Comparison of ENCODE assay signal across 21 cellular contexts in the genomic region with DNA sequence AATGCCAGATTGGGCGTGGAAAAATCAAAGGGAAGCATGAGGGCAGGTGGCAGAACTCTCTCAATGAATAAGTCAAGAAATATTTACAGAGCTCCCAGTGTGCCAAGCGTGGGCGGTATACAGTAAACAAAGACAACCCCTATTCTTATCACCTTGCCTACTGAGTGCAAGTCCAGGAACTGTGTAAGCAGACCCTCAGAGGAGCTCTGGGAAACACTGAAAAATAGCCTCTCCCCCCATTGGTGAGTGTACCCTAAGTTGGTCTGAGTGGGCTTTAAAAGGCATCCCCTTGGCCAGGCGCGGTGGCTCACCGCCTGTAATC. TPM values are rescaled to one million over a fixed set of nuclear protein-coding genes. Genes with fewer than 3 reads are reported as not detected.
DNase-seq lines count a peak whose midpoint lies in the region; ATAC-seq and TF ChIP-seq lines count a peak whose summit lies in the region.
"Had no signal": no experiment of that assay in that cellular context is flagged by ENCODE, and none has a peak within 500 bp of the region (broad histone marks: within the 10 kb centered on the region; RNA-seq: fewer than 3 reads in every experiment).

No MANE protein-coding gene starts in this region.

- no peaks in the 10 kb centered on the region for H3K27me3 Mint-ChIP-seq in MCF 10A (ENCODE audit: insufficient read depth, unreplicated experiment)
- peaks cover 39% of the 10 kb centered on the region for H3K27me3 Mint-ChIP-seq in WTC11 (ENCODE audit: low read depth)
- H3K27me3 Mint-ChIP-seq in mesothelial cell of epicardium (ENCODE audit: low read depth): peaks cover 31% of the 10 kb centered on the region
- peaks cover 28 to 44% of the 10 kb centered on the region in 2 donors for H3K27me3 Mint-ChIP-seq in stimulated activated naive B cell treated with anti-CD40 and anti-IgM and Interleukin-4, amounts not matched to agents 10 μg/mL and 1 μg/mL and 100 μg/mL, for 72 hours

- no peaks in the 10 kb centered on the region for H3K36me3 ChIP-seq in mammary epithelial cell (ENCODE audit: insufficient read depth, low read length)
- H3K36me3 ChIP-seq: HAP-1, lower lobe of right lung, right atrium auricular region, thoracic aorta had no signal

- TF ChIP-seq CTCF in mammary epithelial cell (conservative IDR thresholded peaks at IDR 0.05 in 1 of 2, IDR thresholded peaks at IDR 0.05 in 1 of 2; ENCODE audit: extremely low read depth in 1 of 2, insufficient read depth in 1 of 2, low read depth in 1 of 2, low read length in 2 of 2): no peak
- TF ChIP-seq CTCF in MCF 10A (IDR thresholded peaks at IDR 0.05; ENCODE audit: unreplicated experiment): no peak
- no peak for TF ChIP-seq CTCF in WTC11 (IDR thresholded peaks at IDR 0.05)
- no peak for TF ChIP-seq CTCF in mesothelial cell of epicardium (IDR thresholded peaks at IDR 0.05; ENCODE audit: unreplicated experiment)
- no peak for TF ChIP-seq CTCF in dorsolateral prefrontal cortex (IDR thresholded peaks at IDR 0.05 in 54 of 56, conservative IDR thresholded peaks at IDR 0.05 in 2 of 56; ENCODE audit: low read depth in 1 of 56, partially characterized antibody in 56 of 56)

- no peaks in the 10 kb centered on the region for H3K9me3 ChIP-seq in mammary epithelial cell (replicated peaks; ENCODE audit: insufficient read depth, low read length)
- H3K9me3 ChIP-seq: HAP-1, lower lobe of right lung, right atrium auricular region, thoracic aorta had no signal

- H3K4me3 Mint-ChIP-seq in MCF 10A (ENCODE audit: unreplicated experiment): no peak overlapping the region
- peak overlapping the region; percentile 83 for H3K4me3 Mint-ChIP-seq in WTC11
- peak overlapping the region; percentile 85 for H3K4me3 Mint-ChIP-seq in mesothelial cell of epicardium
- H3K4me3 Mint-ChIP-seq in stimulated activated naive B cell treated with anti-CD40 and anti-IgM and Interleukin-4, amounts not matched to agents 10 μg/mL and 1 μg/mL and 100 μg/mL, for 72 hours: peak overlapping the region; percentile 86 to 90

- POLR2A ChIA-PET in MCF 10A (lab: Yijun Ruan, JAX) (no interaction called here), WTC11 (lab: Charles Lee) (interaction anchor here (1.7 kb wide), 1 partner anchor 50 kb away, joined by 5 read pairs; a partner anchor contains a TSS)

- H3K27ac Mint-ChIP-seq in MCF 10A (ENCODE audit: low read depth, unreplicated experiment) (no peak overlapping the region), WTC11 (no peak overlapping the region), mesothelial cell of epicardium (no peak overlapping the region)
- no peak overlapping the region for H3K27ac Mint-ChIP-seq in stimulated activated naive B cell treated with anti-CD40 and anti-IgM and Interleukin-4, amounts not matched to agents 10 μg/mL and 1 μg/mL and 100 μg/mL, for 72 hours
- H3K27ac Mint-ChIP-seq: activated CD4-positive, alpha-beta T cell treated with anti-CD3 and anti-CD28 coated beads, Interleukin-2, amount 10 ng/mL, durations not matched to agents 24 days and 14 days; natural killer cell treated with Interleukin-12 subunit alpha and Interleukin-12 subunit beta and Interleukin-15 and Interleukin-18, amount 100 ng/mL, for 72 hours had no signal

- peaks cover 11% of the 10 kb centered on the region for H3K4me1 ChIP-seq in mammary epithelial cell (ENCODE audit: insufficient read depth, low read length)
- H3K4me1 ChIP-seq: HAP-1 had no signal

- 85% methylated on average over 6 of the region's 6 CpGs for WGBS in mammary epithelial cell (ENCODE audit: low coverage, missing lambda C conversion rate)

- BruUV-seq in mammary epithelial cell (replicated peaks; lab: Mats Ljungman, UMichigan): no TSS peak
- BruUV-seq in MCF 10A (replicated peaks; lab: Mats Ljungman, UMichigan): no TSS peak

- dilution Hi-C loops in mammary epithelial cell (cut with HindIII; ENCODE audit: low sequenced_read_pairs): no loop called here

- H3K27ac ChIP-seq in mammary epithelial cell (ENCODE audit: insufficient read depth, low read depth, low read length): no peak overlapping the region
- no peak overlapping the region for H3K27ac ChIP-seq in dorsolateral prefrontal cortex
- H3K27ac ChIP-seq: HL-60, lower lobe of right lung, right atrium auricular region, thoracic aorta had no signal

- CTCF ChIA-PET in mammary epithelial cell (lab: Charles Lee; ENCODE audit: low non-redundant PET) (no interaction called here), MCF 10A (lab: Yijun Ruan, JAX) (interaction anchor here (0.7 kb wide), 1 partner anchor 20 kb away, joined by 3 read pairs; no protein-coding TSS in a partner anchor), WTC11 (lab: Charles Lee) (interaction anchor here (1.7 to 2.7 kb wide), 2 partner anchors 20 to 239 kb away, joined by 5 to 14 read pairs; no protein-coding TSS in a partner anchor)

- H3K4me1 Mint-ChIP-seq in MCF 10A (ENCODE audit: insufficient read depth, unreplicated experiment) (no peaks in the 10 kb centered on the region), WTC11 (peaks cover 15% of the 10 kb centered on the region), mesothelial cell of epicardium (peaks cover 8% of the 10 kb centered on the region)
- peaks cover 6 to 16% of the 10 kb centered on the region in 2 donors for H3K4me1 Mint-ChIP-seq in stimulated activated naive B cell treated with anti-CD40 and anti-IgM and Interleukin-4, amounts not matched to agents 10 μg/mL and 1 μg/mL and 100 μg/mL, for 72 hours

- peak overlapping the region; percentile 92 for H2AFZ ChIP-seq in mammary epithelial cell (ENCODE audit: low read depth, low read length)

- H3K36me3 Mint-ChIP-seq in MCF 10A (ENCODE audit: insufficient read depth, unreplicated experiment) (no peaks in the 10 kb centered on the region), WTC11 (no peaks in the 10 kb centered on the region), mesothelial cell of epicardium (no peaks in the 10 kb centered on the region)
- no peaks in the 10 kb centered on the region for H3K36me3 Mint-ChIP-seq in stimulated activated naive B cell treated with anti-CD40 and anti-IgM and Interleukin-4, amounts not matched to agents 10 μg/mL and 1 μg/mL and 100 μg/mL, for 72 hours
- H3K36me3 Mint-ChIP-seq: natural killer cell treated with Interleukin-12 subunit alpha and Interleukin-12 subunit beta and Interleukin-15 and Interleukin-18, amount 100 ng/mL, for 72 hours had no signal

- no peak overlapping the region for H3K4me3 ChIP-seq in mammary epithelial cell (replicated peaks in 1 of 3; ENCODE audit: insufficient read depth in 1 of 3, low read depth in 2 of 3, low read length in 3 of 3)
- peak overlapping the region in 2 of 59 donors; percentile 54 to 66 for H3K4me3 ChIP-seq in dorsolateral prefrontal cortex

- H3K4me2 ChIP-seq in mammary epithelial cell (ENCODE audit: insufficient read depth, low read depth, low read length): no peak overlapping the region

- no peaks in the 10 kb centered on the region for H3K79me2 ChIP-seq in mammary epithelial cell (ENCODE audit: insufficient read depth, low read length)

- in situ Hi-C loops in mammary epithelial cell (cut with MboI; ENCODE audit: low sequenced_read_pairs in 2 of 2): no loop called here

- no peak overlapping the region for H3K9ac ChIP-seq in mammary epithelial cell (ENCODE audit: insufficient read depth, low read length)

- intact Hi-C loops in mammary epithelial cell (cut with micrococcal nuclease) (no loop called here), MCF 10A (cut with micrococcal nuclease) (no loop called here), dorsolateral prefrontal cortex (cut with DNase I) (no loop called here)

- H4K20me1 ChIP-seq in mammary epithelial cell (ENCODE audit: insufficient read depth, low read length): no peaks in the 10 kb centered on the region

- H3K27me3 ChIP-seq in mammary epithelial cell (ENCODE audit: insufficient read depth, low read length): no peaks in the 10 kb centered on the region
- H3K27me3 ChIP-seq in dorsolateral prefrontal cortex: peaks cover 0 to 22% (median 0%) of the 10 kb centered on the region in 45 donors
- H3K27me3 ChIP-seq: right atrium auricular region had no signal

- H3K9me3 Mint-ChIP-seq in MCF 10A (ENCODE audit: unreplicated experiment) (no peaks in the 10 kb centered on the region), WTC11 (peaks cover 7% of the 10 kb centered on the region), mesothelial cell of epicardium (no peaks in the 10 kb centered on the region)
- H3K9me3 Mint-ChIP-seq in stimulated activated naive B cell treated with anti-CD40 and anti-IgM and Interleukin-4, amounts not matched to agents 10 μg/mL and 1 μg/mL and 100 μg/mL, for 72 hours: no peaks in the 10 kb centered on the region
- H3K9me3 Mint-ChIP-seq: activated CD4-positive, alpha-beta T cell treated with anti-CD3 and anti-CD28 coated beads, Interleukin-2, amount 10 ng/mL, durations not matched to agents 24 days and 14 days; natural killer cell treated with Interleukin-12 subunit alpha and Interleukin-12 subunit beta and Interleukin-15 and Interleukin-18, amount 100 ng/mL, for 72 hours had no signal

- ATAC-seq in WTC11 (no peak), HG03571 (IDR thresholded peaks at IDR 0.05; ENCODE audit: unreplicated experiment) (no peak), HG03342 (IDR thresholded peaks at IDR 0.05; ENCODE audit: unreplicated experiment) (no peak)
- no peak for ATAC-seq in stimulated activated naive B cell treated with anti-CD40 and anti-IgM and Interleukin-4, amounts not matched to agents 10 μg/mL and 1 μg/mL and 100 μg/mL, for 72 hours (replicated peaks)

- DNase-seq in mammary epithelial cell (no peak), MCF 10A (ENCODE audit: unreplicated experiment) (no peak), WTC11 (ENCODE audit: low spot score) (no peak), mesothelial cell of epicardium (ENCODE audit: low spot score in 2 of 2, unreplicated experiment in 2 of 2) (no peak), dorsolateral prefrontal cortex (no peak)
- DNase-seq in stimulated activated naive B cell treated with anti-CD40 and anti-IgM and Interleukin-4, amounts not matched to agents 10 μg/mL and 1 μg/mL and 100 μg/mL, for 72 hours: no peak
- DNase-seq: ACHN; activated CD4-positive, alpha-beta T cell treated with anti-CD3 and anti-CD28 coated beads, Interleukin-2, amount 10 ng/mL, durations not matched to agents 24 days and 14 days; activated gamma-delta T cell treated with Interleukin-2 at 50 U/mL for 16 hours; aorta; KG1; lower lobe of right lung; NCI-H2081 treated with DMSO at 0.1 percent for 48 hours had no signal

RNA-seq across cellular contexts. Expression of a gene that starts 1.2 kb away (rescaled TPM):
- under 1 TPM in 1 of 2 donors, not detected in 1; 0.54 TPM for total RNA-seq in mammary epithelial cell
- polyA plus RNA-seq in mammary epithelial cell: not detected
- not detected for polyA minus RNA-seq in mammary epithelial cell
- not detected in 2 replicates for total RNA-seq in MCF 10A (2022)
- 1.9 to 3.3 TPM (median 2.4 TPM) in 3 replicates for total RNA-seq in WTC11 (2021)
- 0.16 to 0.24 TPM (median 0.20 TPM) in 3 replicates for total RNA-seq in mesothelial cell of epicardium
- total RNA-seq in dorsolateral prefrontal cortex: 1 to 10 TPM in 63 of 120 experiments, under 1 TPM in 36, not detected in 21; 0.28 to 4.3 (median 1.3) TPM
- total RNA-seq: activated CD4-positive, alpha-beta T cell treated with anti-CD3 and anti-CD28 coated beads, Interleukin-2, amount 10 ng/mL, durations not matched to agents 24 days and 14 days; aorta; natural killer cell treated with Interleukin-12 subunit alpha and Interleukin-12 subunit beta and Interleukin-15 and Interleukin-18, amount 100 ng/mL, for 72 hours; right atrium auricular region; thoracic aorta had no signal
- polyA plus RNA-seq: aorta had no signal

RNA-seq across cellular contexts. Expression of a gene that starts 1.2 kb away (rescaled TPM):
- total RNA-seq in mammary epithelial cell (not detected), MCF 10A (2022) (not detected in 2 replicates), WTC11 (2021) (0.50 to 0.52 TPM in 2 of 3 replicates, not detected in the other), mesothelial cell of epicardium (not detected in 3 replicates), dorsolateral prefrontal cortex (1 to 10 TPM in 1 of 120 experiments, not detected in 119; 1.0 TPM)
- polyA plus RNA-seq in mammary epithelial cell: not detected
- not detected for polyA minus RNA-seq in mammary epithelial cell
- total RNA-seq: activated CD4-positive, alpha-beta T cell treated with anti-CD3 and anti-CD28 coated beads, Interleukin-2, amount 10 ng/mL, durations not matched to agents 24 days and 14 days; aorta; cerebellum; natural killer cell treated with Interleukin-12 subunit alpha and Interleukin-12 subunit beta and Interleukin-15 and Interleukin-18, amount 100 ng/mL, for 72 hours; right atrium auricular region; thoracic aorta had no signal
- polyA plus RNA-seq: aorta had no signal

RNA-seq across cellular contexts. Expression of a gene that starts 50.6 kb away (rescaled TPM):
- total RNA-seq in mammary epithelial cell: 10 to 100 TPM; 11.0 to 58.6 TPM
- 34.8 TPM for polyA plus RNA-seq in mammary epithelial cell
- 14.7 TPM for polyA minus RNA-seq in mammary epithelial cell
- 6.0 and 6.7 TPM in 2 replicates for total RNA-seq in MCF 10A (2022)
- total RNA-seq in WTC11 (2021): 46.6 to 56.5 TPM (median 52.4 TPM) in 3 replicates
- 93.9 to 101 TPM (median 97.0 TPM) in 3 replicates for total RNA-seq in mesothelial cell of epicardium
- 100 to 1,000 TPM in 119 of 120 experiments, 10 to 100 TPM in 1; 98.4 to 283 (median 185) TPM for total RNA-seq in dorsolateral prefrontal cortex
